Comparison of ENCODE assay signal across 1 cellular context in genomic region chr14:42429401-42429800, GRCh38.
TF ChIP-seq lines count a peak whose summit lies in the region.

No MANE protein-coding gene starts in this region.

TF ChIP-seq in H1, 55 proteins besides CTCF, POLR2A, EP300 and RAD21:
- TF ChIP-seq ATF2 (IDR thresholded peaks at IDR 0.05; ENCODE audit: low read length) (no peak), TBP (IDR thresholded peaks at IDR 0.05; ENCODE audit: low read depth, low read length) (no peak), SIN3A (conservative IDR thresholded peaks at IDR 0.05 in 1 of 2, IDR thresholded peaks at IDR 0.05 in 1 of 2; ENCODE audit: low read depth in 1 of 2, low read length in 2 of 2) (no peak), JUND (IDR thresholded peaks at IDR 0.05; ENCODE audit: low read length) (no peak), BCL11A (IDR thresholded peaks at IDR 0.05; ENCODE audit: low read depth in 2 of 2, low read length in 2 of 2) (no peak), HDAC6 (IDR thresholded peaks at IDR 0.05; ENCODE audit: low read depth, low read length) (no peak), E2F6 (IDR thresholded peaks at IDR 0.05) (no peak), JUN (IDR thresholded peaks at IDR 0.05; ENCODE audit: low read depth, low read length) (no peak), TCF12 (IDR thresholded peaks at IDR 0.05; ENCODE audit: low read depth, low read length) (no peak), KDM5A (IDR thresholded peaks at IDR 0.05; ENCODE audit: low read length) (no peak), EZH2 (IDR thresholded peaks at IDR 0.05; ENCODE audit: low read depth, low read length, severe bottlenecking) (no peak), HDAC2 (IDR thresholded peaks at IDR 0.05; ENCODE audit: borderline replicate concordance in 1 of 2, low read depth in 2 of 2, low read length in 2 of 2) (no peak), SP4 (IDR thresholded peaks at IDR 0.05; ENCODE audit: low read length) (no peak), CHD7 (IDR thresholded peaks at IDR 0.05; ENCODE audit: insufficient replicate concordance, low read length) (no peak), CTBP2 (IDR thresholded peaks at IDR 0.05; ENCODE audit: borderline replicate concordance, insufficient read depth, insufficient read length, low read length) (no peak), CBX5 (IDR thresholded peaks at IDR 0.05; ENCODE audit: low read depth, low read length) (no peak), SUZ12 (IDR thresholded peaks at IDR 0.05; ENCODE audit: low read length) (no peak), SRF (IDR thresholded peaks at IDR 0.05; ENCODE audit: low read depth, low read length) (no peak), FOSL1 (IDR thresholded peaks at IDR 0.05; ENCODE audit: insufficient read depth, low read depth, low read length) (no peak), ZNF274 (IDR thresholded peaks at IDR 0.05; ENCODE audit: borderline replicate concordance, extremely low read depth, low read length) (no peak)
